In genomic region chr3:112111785-112112402, GRCh38 we compare ENCODE assay signal across 1 cellular context.
TF ChIP-seq lines count a peak whose summit lies in the region.

No MANE protein-coding gene starts in this region.

TF ChIP-seq in H1, 55 proteins besides CTCF, POLR2A, EP300 and RAD21:
- TF ChIP-seq E2F6 (IDR thresholded peaks at IDR 0.05) (no peak), TEAD4 (IDR thresholded peaks at IDR 0.05; ENCODE audit: low read depth, low read length) (no peak), POLR2AphosphoS5 (IDR thresholded peaks at IDR 0.05; ENCODE audit: low read depth, low read length) (no peak), CHD2 (IDR thresholded peaks at IDR 0.05; ENCODE audit: low read length) (no peak), HDAC2 (IDR thresholded peaks at IDR 0.05; ENCODE audit: borderline replicate concordance in 1 of 2, low read depth in 2 of 2, low read length in 2 of 2) (no peak), KDM5A (IDR thresholded peaks at IDR 0.05; ENCODE audit: low read length) (no peak), CHD1 (IDR thresholded peaks at IDR 0.05; ENCODE audit: low read depth, low read length) (no peak), NANOG (IDR thresholded peaks at IDR 0.05; ENCODE audit: insufficient read depth, low read depth, low read length, poor library complexity, severe bottlenecking) (no peak), TCF12 (IDR thresholded peaks at IDR 0.05; ENCODE audit: low read depth, low read length) (no peak), KDM4A (IDR thresholded peaks at IDR 0.05; ENCODE audit: low read depth, low read length, severe bottlenecking) (no peak), ATF3 (IDR thresholded peaks at IDR 0.05; ENCODE audit: insufficient read depth, low read depth, low read length) (no peak), CREB1 (IDR thresholded peaks at IDR 0.05) (no peak), ASH2L (IDR thresholded peaks at IDR 0.05; ENCODE audit: low read length) (no peak), ATF2 (IDR thresholded peaks at IDR 0.05; ENCODE audit: low read length) (no peak), RNF2 (IDR thresholded peaks at IDR 0.05; ENCODE audit: borderline replicate concordance, low read depth, low read length, missing control alignments, poor library complexity, severe bottlenecking) (no peak), GTF2F1 (IDR thresholded peaks at IDR 0.05; ENCODE audit: borderline replicate concordance, low read depth, low read length) (no peak), CEBPB (IDR thresholded peaks at IDR 0.05; ENCODE audit: low read depth, low read length) (no peak), CTBP2 (IDR thresholded peaks at IDR 0.05; ENCODE audit: borderline replicate concordance, insufficient read depth, insufficient read length, low read length) (no peak)
- TF ChIP-seq, protein P1, sequence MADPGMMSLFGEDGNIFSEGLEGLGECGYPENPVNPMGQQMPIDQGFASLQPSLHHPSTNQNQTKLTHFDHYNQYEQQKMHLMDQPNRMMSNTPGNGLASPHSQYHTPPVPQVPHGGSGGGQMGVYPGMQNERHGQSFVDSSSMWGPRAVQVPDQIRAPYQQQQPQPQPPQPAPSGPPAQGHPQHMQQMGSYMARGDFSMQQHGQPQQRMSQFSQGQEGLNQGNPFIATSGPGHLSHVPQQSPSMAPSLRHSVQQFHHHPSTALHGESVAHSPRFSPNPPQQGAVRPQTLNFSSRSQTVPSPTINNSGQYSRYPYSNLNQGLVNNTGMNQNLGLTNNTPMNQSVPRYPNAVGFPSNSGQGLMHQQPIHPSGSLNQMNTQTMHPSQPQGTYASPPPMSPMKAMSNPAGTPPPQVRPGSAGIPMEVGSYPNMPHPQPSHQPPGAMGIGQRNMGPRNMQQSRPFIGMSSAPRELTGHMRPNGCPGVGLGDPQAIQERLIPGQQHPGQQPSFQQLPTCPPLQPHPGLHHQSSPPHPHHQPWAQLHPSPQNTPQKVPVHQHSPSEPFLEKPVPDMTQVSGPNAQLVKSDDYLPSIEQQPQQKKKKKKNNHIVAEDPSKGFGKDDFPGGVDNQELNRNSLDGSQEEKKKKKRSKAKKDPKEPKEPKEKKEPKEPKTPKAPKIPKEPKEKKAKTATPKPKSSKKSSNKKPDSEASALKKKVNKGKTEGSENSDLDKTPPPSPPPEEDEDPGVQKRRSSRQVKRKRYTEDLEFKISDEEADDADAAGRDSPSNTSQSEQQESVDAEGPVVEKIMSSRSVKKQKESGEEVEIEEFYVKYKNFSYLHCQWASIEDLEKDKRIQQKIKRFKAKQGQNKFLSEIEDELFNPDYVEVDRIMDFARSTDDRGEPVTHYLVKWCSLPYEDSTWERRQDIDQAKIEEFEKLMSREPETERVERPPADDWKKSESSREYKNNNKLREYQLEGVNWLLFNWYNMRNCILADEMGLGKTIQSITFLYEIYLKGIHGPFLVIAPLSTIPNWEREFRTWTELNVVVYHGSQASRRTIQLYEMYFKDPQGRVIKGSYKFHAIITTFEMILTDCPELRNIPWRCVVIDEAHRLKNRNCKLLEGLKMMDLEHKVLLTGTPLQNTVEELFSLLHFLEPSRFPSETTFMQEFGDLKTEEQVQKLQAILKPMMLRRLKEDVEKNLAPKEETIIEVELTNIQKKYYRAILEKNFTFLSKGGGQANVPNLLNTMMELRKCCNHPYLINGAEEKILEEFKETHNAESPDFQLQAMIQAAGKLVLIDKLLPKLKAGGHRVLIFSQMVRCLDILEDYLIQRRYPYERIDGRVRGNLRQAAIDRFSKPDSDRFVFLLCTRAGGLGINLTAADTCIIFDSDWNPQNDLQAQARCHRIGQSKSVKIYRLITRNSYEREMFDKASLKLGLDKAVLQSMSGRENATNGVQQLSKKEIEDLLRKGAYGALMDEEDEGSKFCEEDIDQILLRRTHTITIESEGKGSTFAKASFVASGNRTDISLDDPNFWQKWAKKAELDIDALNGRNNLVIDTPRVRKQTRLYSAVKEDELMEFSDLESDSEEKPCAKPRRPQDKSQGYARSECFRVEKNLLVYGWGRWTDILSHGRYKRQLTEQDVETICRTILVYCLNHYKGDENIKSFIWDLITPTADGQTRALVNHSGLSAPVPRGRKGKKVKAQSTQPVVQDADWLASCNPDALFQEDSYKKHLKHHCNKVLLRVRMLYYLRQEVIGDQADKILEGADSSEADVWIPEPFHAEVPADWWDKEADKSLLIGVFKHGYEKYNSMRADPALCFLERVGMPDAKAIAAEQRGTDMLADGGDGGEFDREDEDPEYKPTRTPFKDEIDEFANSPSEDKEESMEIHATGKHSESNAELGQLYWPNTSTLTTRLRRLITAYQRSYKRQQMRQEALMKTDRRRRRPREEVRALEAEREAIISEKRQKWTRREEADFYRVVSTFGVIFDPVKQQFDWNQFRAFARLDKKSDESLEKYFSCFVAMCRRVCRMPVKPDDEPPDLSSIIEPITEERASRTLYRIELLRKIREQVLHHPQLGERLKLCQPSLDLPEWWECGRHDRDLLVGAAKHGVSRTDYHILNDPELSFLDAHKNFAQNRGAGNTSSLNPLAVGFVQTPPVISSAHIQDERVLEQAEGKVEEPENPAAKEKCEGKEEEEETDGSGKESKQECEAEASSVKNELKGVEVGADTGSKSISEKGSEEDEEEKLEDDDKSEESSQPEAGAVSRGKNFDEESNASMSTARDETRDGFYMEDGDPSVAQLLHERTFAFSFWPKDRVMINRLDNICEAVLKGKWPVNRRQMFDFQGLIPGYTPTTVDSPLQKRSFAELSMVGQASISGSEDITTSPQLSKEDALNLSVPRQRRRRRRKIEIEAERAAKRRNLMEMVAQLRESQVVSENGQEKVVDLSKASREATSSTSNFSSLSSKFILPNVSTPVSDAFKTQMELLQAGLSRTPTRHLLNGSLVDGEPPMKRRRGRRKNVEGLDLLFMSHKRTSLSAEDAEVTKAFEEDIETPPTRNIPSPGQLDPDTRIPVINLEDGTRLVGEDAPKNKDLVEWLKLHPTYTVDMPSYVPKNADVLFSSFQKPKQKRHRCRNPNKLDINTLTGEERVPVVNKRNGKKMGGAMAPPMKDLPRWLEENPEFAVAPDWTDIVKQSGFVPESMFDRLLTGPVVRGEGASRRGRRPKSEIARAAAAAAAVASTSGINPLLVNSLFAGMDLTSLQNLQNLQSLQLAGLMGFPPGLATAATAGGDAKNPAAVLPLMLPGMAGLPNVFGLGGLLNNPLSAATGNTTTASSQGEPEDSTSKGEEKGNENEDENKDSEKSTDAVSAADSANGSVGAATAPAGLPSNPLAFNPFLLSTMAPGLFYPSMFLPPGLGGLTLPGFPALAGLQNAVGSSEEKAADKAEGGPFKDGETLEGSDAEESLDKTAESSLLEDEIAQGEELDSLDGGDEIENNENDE (IDR thresholded peaks at IDR 0.05; ENCODE audit: insufficient replicate concordance, low read length): no peak
